Comparison of ENCODE assay signal across 18 cellular contexts in genomic region chr5:1436036-1436435, GRCh38. TPM values are rescaled to one million over a fixed set of nuclear protein-coding genes. Genes with fewer than 3 reads are reported as not detected.
DNase-seq lines count a peak whose midpoint lies in the region; ATAC-seq lines count a peak whose summit lies in the region.
"Had no signal": no experiment of that assay in that cellular context is flagged by ENCODE, and none has a peak within 500 bp of the region (broad histone marks: within the 10 kb centered on the region; RNA-seq: fewer than 3 reads in every experiment).

No MANE protein-coding gene starts in this region.

- no peaks in the 10 kb centered on the region for H3K36me3 ChIP-seq in H7 (replicated peaks; ENCODE audit: control insufficient read depth, insufficient read depth, low read length)
- H3K36me3 ChIP-seq: BLaER1, HAP-1 had no signal

- H3K4me1 Mint-ChIP-seq in activated CD8-positive, alpha-beta memory T cell treated with anti-CD3 and anti-CD28 coated beads, Interleukin-2, amount 10 ng/mL, durations not matched to agents 7 days and 5 days = no peaks in the 10 kb centered on the region
- H3K4me1 Mint-ChIP-seq in immature natural killer cell = no peaks in the 10 kb centered on the region
- H3K4me1 Mint-ChIP-seq: CD14-positive monocyte; CD4-positive, alpha-beta memory T cell had no signal

- no peak for ATAC-seq in activated CD8-positive, alpha-beta memory T cell treated with anti-CD3 and anti-CD28 coated beads, Interleukin-2, amount 10 ng/mL, durations not matched to agents 7 days and 5 days
- no peak for ATAC-seq in GM21381 (IDR thresholded peaks at IDR 0.05; ENCODE audit: unreplicated experiment)

- peak; percentile 21 for DNase-seq in activated CD8-positive, alpha-beta memory T cell treated with anti-CD3 and anti-CD28 coated beads, Interleukin-2, amount 10 ng/mL, durations not matched to agents 7 days and 5 days
- DNase-seq in activated CD8-positive, alpha-beta memory T cell treated with anti-CD3 and anti-CD28 coated beads, Interleukin-2, amount 50 U/mL, for 48 hours = no peak
- peak; percentile 23 for DNase-seq in H7
- DNase-seq in mesenteric fat pad (ENCODE audit: low spot score) = peak; percentile 79
- DNase-seq in immature natural killer cell = no peak
- no peak for DNase-seq in NCI-H748 (lab: John Stamatoyannopoulos, UW; ENCODE audit: unreplicated experiment)
- DNase-seq: 8988T; CD4-positive, alpha-beta memory T cell; DMS79 treated with DMSO at 0.1 percent for 48 hours; GF-D8; GOT3; IMR-90 had no signal

- peaks cover under 1% of the 10 kb centered on the region; the same call in 1 of the 2 replicates for H3K27me3 ChIP-seq in H7 (ENCODE audit: control insufficient read depth, insufficient read depth, low read length)
- H3K27me3 ChIP-seq: BLaER1 had no signal

- H3K4me3 ChIP-seq in H7 (ENCODE audit: insufficient read depth, low read depth, low read length) = no peak overlapping the region
- H3K4me3 ChIP-seq: BLaER1, HAP-1 had no signal

- H3K9me3 Mint-ChIP-seq in activated CD8-positive, alpha-beta memory T cell treated with anti-CD3 and anti-CD28 coated beads, Interleukin-2, amount 10 ng/mL, durations not matched to agents 7 days and 5 days (ENCODE audit: low read depth) = peaks cover 3% of the 10 kb centered on the region
- H3K9me3 Mint-ChIP-seq in immature natural killer cell = peaks cover 0 to 4% (median 0%) of the 10 kb centered on the region in 6 donors

- H3K36me3 Mint-ChIP-seq in activated CD8-positive, alpha-beta memory T cell treated with anti-CD3 and anti-CD28 coated beads, Interleukin-2, amount 10 ng/mL, durations not matched to agents 7 days and 5 days = no peaks in the 10 kb centered on the region
- H3K36me3 Mint-ChIP-seq in immature natural killer cell = peaks cover 0 to 4% (median 3%) of the 10 kb centered on the region in 3 donors
- H3K36me3 Mint-ChIP-seq: CD14-positive monocyte; CD4-positive, alpha-beta memory T cell had no signal

- H3K27me3 Mint-ChIP-seq in activated CD8-positive, alpha-beta memory T cell treated with anti-CD3 and anti-CD28 coated beads, Interleukin-2, amount 10 ng/mL, durations not matched to agents 7 days and 5 days = peaks cover 5% of the 10 kb centered on the region
- H3K27me3 Mint-ChIP-seq in immature natural killer cell (ENCODE audit: low read depth in 3 of 3) = peaks cover 7 to 14% (median 9%) of the 10 kb centered on the region in 3 donors

- H3K27ac Mint-ChIP-seq in activated CD8-positive, alpha-beta memory T cell treated with anti-CD3 and anti-CD28 coated beads, Interleukin-2, amount 10 ng/mL, durations not matched to agents 7 days and 5 days = no peak overlapping the region
- no peak overlapping the region for H3K27ac Mint-ChIP-seq in immature natural killer cell
- H3K27ac Mint-ChIP-seq: CD14-positive monocyte; CD4-positive, alpha-beta memory T cell had no signal

- no peak overlapping the region for H3K4me3 Mint-ChIP-seq in activated CD8-positive, alpha-beta memory T cell treated with anti-CD3 and anti-CD28 coated beads, Interleukin-2, amount 10 ng/mL, durations not matched to agents 7 days and 5 days
- no peak overlapping the region for H3K4me3 Mint-ChIP-seq in immature natural killer cell
- H3K4me3 Mint-ChIP-seq: CD14-positive monocyte; CD4-positive, alpha-beta memory T cell had no signal

- CTCF ChIA-PET in activated CD8-positive, alpha-beta memory T cell treated with anti-CD3 and anti-CD28 coated beads, Interleukin-2, amount 10 ng/mL, durations not matched to agents 7 days and 5 days (lab: Charles Lee) = no interaction called here

RNA-seq across cellular contexts. Expression of gene SLC6A3, which starts 9.2 kb away (rescaled TPM):
- total RNA-seq in activated CD8-positive, alpha-beta memory T cell treated with anti-CD3 and anti-CD28 coated beads, Interleukin-2, amount 10 ng/mL, durations not matched to agents 7 days and 5 days = under 1 TPM; 0.07 to 0.23 TPM
- total RNA-seq in H7 (2014; rRNA removed; shearing (Covaris generic)) = 0.07 TPM in 2 replicates
- not detected for total RNA-seq in mesenteric fat pad
- not detected for polyA plus RNA-seq in immature natural killer cell
- total RNA-seq: A673; CD4-positive, alpha-beta memory T cell; IMR-90 had no signal
- polyA plus RNA-seq: AG04450; CD14-positive monocyte; CD4-positive, alpha-beta memory T cell; IMR-90 had no signal

Comparison
In these comparisons a context has a peak if more than half of its experiments do, and no peak if none do; other contexts are left out.
1. DNase-seq: peak in activated CD8-positive, alpha-beta memory T cell treated with anti-CD3 and anti-CD28 coated beads, Interleukin-2, amount 10 ng/mL, durations not matched to agents 7 days and 5 days (single experiment), H7 (single experiment) and mesenteric fat pad (single experiment); none in activated CD8-positive, alpha-beta memory T cell treated with anti-CD3 and anti-CD28 coated beads, Interleukin-2, amount 50 U/mL, for 48 hours (single experiment), immature natural killer cell (0 of 3) and NCI-H748 (single experiment).